In genomic region chr3:149377408-149378111, GRCh38 we compare ENCODE assay signal across 8 cellular contexts. TPM values are rescaled to one million over a fixed set of nuclear protein-coding genes. Genes with fewer than 3 reads are reported as not detected.
A peak's percentile ranks its signal among the peaks of the same experiment; 100 is the strongest.
DNase-seq lines count a peak whose midpoint lies in the region; ATAC-seq, FAIRE-seq and TF ChIP-seq lines count a peak whose summit lies in the region.

TSS of gene TM4SF1 (minus strand) at chr3:149377649. CDS start at chr3:149377547, 102 bp downstream.

- H3K27me3 ChIP-seq in brain microvascular endothelial cell (replicated peaks) (no peaks in the 10 kb centered on the region), thymus (ENCODE audit: control insufficient read depth, insufficient read depth) (no peaks in the 10 kb centered on the region)

- H3K27ac ChIP-seq in brain microvascular endothelial cell (peak within 1 kb of the TSS; percentile 86), thymus (ENCODE audit: low read depth) (peak within 1 kb of the TSS; percentile 21)

- peak within 1 kb of the TSS; percentile 77 for H3K4me3 ChIP-seq in brain microvascular endothelial cell (ENCODE audit: low read depth, low read length)
- H3K4me3 ChIP-seq in thymus (ENCODE audit: low read length) = no peak within 1 kb of the TSS

- DNase-seq in LoVo (ENCODE audit: low spot score) (peak; percentile 88), brain microvascular endothelial cell (peak; percentile 97), left colon (peak; percentile 40 to 64), DMS53 (lab: John Stamatoyannopoulos, UW) (no peak), NCI-H1694 (lab: John Stamatoyannopoulos, UW) (no peak)
- DNase-seq in activated CD4-positive, alpha-beta T cell treated with anti-CD3 and anti-CD28 coated beads for 4 hours = no peak

- peak; percentile 98 for FAIRE-seq in A204.1 (lab: Jason Lieb, UNC)

- H3K36me3 ChIP-seq in brain microvascular endothelial cell (replicated peaks) (peaks cover 24% of the 10 kb centered on the region), thymus (ENCODE audit: control insufficient read depth, insufficient read depth) (no peaks in the 10 kb centered on the region)

- intact Hi-C loops in left colon (cut with DNase I, micrococcal nuclease) = no loop called here

- WGBS in thymus = 58% methylated on average over 13 of the region's 13 CpGs

- H3K9me3 ChIP-seq in thymus (ENCODE audit: control insufficient read depth) = no peaks in the 10 kb centered on the region

- peak; percentile 28 for TF ChIP-seq CTCF in brain microvascular endothelial cell (IDR thresholded peaks at IDR 0.05; ENCODE audit: low read depth, low read length, missing control alignments)

- ATAC-seq in left colon = peak; percentile 87

- H3K4me1 ChIP-seq in thymus (ENCODE audit: control insufficient read depth, insufficient read depth, low read length) = no peaks in the 10 kb centered on the region

- in situ Hi-C loops in brain microvascular endothelial cell (cut with HindIII; ENCODE audit: low pct_ligation_motif_present, low sequenced_read_pairs) = no loop called here

RNA-seq across cellular contexts. Expression of gene TM4SF1, which starts in this region (rescaled TPM):
- total RNA-seq in left colon = 10 to 100 TPM; 27.0 to 83.9 TPM
- 38.8 TPM for polyA plus RNA-seq in thymus

Comparison
In these comparisons a context has a peak if more than half of its experiments do, and no peak if none do; other contexts are left out.
1. DNase-seq: peak in LoVo (single experiment), brain microvascular endothelial cell (single experiment) and left colon (2 of 2); none in DMS53 (single experiment), NCI-H1694 (single experiment) and activated CD4-positive, alpha-beta T cell treated with anti-CD3 and anti-CD28 coated beads for 4 hours (0 of 2).